In the genomic region with DNA sequence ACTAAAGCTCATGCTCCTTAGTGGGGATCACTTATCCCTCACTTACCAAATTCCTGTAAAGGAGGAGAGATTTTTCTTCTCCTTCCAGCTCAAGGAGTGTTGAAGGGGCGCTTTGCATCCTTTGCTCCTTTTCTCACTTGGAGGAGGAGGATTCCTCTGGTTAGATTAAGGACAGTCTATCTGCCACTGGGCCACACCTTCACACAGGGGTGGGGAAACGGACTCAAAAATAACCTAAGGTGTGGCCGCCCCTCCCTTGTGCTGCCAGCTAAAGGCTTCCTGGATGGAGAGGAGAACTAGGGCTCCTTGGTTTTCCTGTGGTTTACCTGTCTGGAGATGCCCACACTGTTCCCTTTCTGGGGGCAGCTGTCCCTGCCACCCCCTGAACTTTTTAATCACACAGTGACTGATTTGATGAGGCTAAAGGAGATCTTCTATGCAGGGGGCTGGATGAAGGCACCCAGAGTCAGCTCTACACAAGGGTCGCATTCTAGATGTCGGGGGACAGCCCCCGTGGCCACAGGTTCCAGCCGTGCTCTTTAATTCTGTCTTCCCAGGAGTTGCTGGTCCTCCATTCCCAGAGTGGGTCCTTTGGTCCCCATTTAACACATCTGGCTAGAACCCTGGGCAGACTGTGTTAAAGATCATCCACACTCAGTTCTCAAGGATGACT, we compare ENCODE assay signal across 8 cellular contexts. TPM values are rescaled to one million over a fixed set of nuclear protein-coding genes. Genes with fewer than 3 reads are reported as not detected.
DNase-seq lines count a peak whose midpoint lies in the region; ATAC-seq lines count a peak whose summit lies in the region.

No MANE protein-coding gene starts in this region.

- peaks cover 29 to 73% (median 46%) of the 10 kb centered on the region in 11 experiments for H3K36me3 ChIP-seq in BLaER1 treated with 17β-estradiol and CSF1 and Interleukin-3, amounts not matched to agents 10 nM and 100 nM

- peak overlapping the region; percentile 80 to 98 (median 85) for H3K4me2 ChIP-seq in BLaER1 treated with 17β-estradiol and CSF1 and Interleukin-3, amounts not matched to agents 10 nM and 100 nM

- H3K27me3 ChIP-seq in BLaER1 treated with 17β-estradiol and CSF1 and Interleukin-3, amounts not matched to agents 10 nM and 100 nM: no peaks in the 10 kb centered on the region

- H3K4me1 ChIP-seq in BLaER1 treated with 17β-estradiol and CSF1 and Interleukin-3, amounts not matched to agents 10 nM and 100 nM: peaks cover 55 to 70% (median 58%) of the 10 kb centered on the region in 10 experiments

- POLR2A ChIA-PET in activated naive CD8-positive, alpha-beta T cell treated with anti-CD3 and anti-CD28 coated beads, Interleukin-2, amount 10 ng/mL, durations not matched to agents 7 days and 5 days (lab: Charles Lee): interaction anchor here (1.4 to 4.7 kb wide), 5 partner anchors 13 to 161 kb away, joined by 4 to 97 read pairs (median 7); partner anchors contain the start of genes GLRX and RFESD
- POLR2A ChIA-PET in naive thymus-derived CD8-positive, alpha-beta T cell (lab: Charles Lee): interaction anchor here (0.8 to 9.2 kb wide), 13 partner anchors 8 to 176 kb away, joined by 3 to 190 read pairs (median 5); partner anchors contain the start of gene GLRX

- peak overlapping the region; percentile 78 for H3K4me3 Mint-ChIP-seq in activated naive CD8-positive, alpha-beta T cell treated with anti-CD3 and anti-CD28 coated beads, Interleukin-2, amount 10 ng/mL, durations not matched to agents 7 days and 5 days
- peak overlapping the region; percentile 33 to 87 (median 76) for H3K4me3 Mint-ChIP-seq in naive thymus-derived CD8-positive, alpha-beta T cell

- H4K20me1 ChIP-seq in BLaER1 treated with 17β-estradiol and CSF1 and Interleukin-3, amounts not matched to agents 10 nM and 100 nM: peaks cover 0 to 18% (median 12%) of the 10 kb centered on the region in 11 experiments; a peak in 9 of 22 replicates

- H3K36me3 Mint-ChIP-seq in activated naive CD8-positive, alpha-beta T cell treated with anti-CD3 and anti-CD28 coated beads, Interleukin-2, amount 10 ng/mL, durations not matched to agents 7 days and 5 days: peaks cover 19% of the 10 kb centered on the region
- H3K36me3 Mint-ChIP-seq in naive thymus-derived CD8-positive, alpha-beta T cell: peaks cover 1 to 17% (median 10%) of the 10 kb centered on the region in 3 donors

- peaks cover 51% of the 10 kb centered on the region for H3K4me1 Mint-ChIP-seq in activated naive CD8-positive, alpha-beta T cell treated with anti-CD3 and anti-CD28 coated beads, Interleukin-2, amount 10 ng/mL, durations not matched to agents 7 days and 5 days
- peaks cover 38 to 59% (median 57%) of the 10 kb centered on the region in 4 donors for H3K4me1 Mint-ChIP-seq in naive thymus-derived CD8-positive, alpha-beta T cell

- H3K27ac Mint-ChIP-seq in activated naive CD8-positive, alpha-beta T cell treated with anti-CD3 and anti-CD28 coated beads, Interleukin-2, amount 10 ng/mL, durations not matched to agents 7 days and 5 days: peak overlapping the region; percentile 92
- peak overlapping the region; percentile 85 to 97 (median 93) for H3K27ac Mint-ChIP-seq in naive thymus-derived CD8-positive, alpha-beta T cell

- ATAC-seq in GM21723 (IDR thresholded peaks at IDR 0.05; ENCODE audit: unreplicated experiment): peak; percentile 5
- ATAC-seq in activated naive CD8-positive, alpha-beta T cell treated with anti-CD3 and anti-CD28 coated beads, Interleukin-2, amount 10 ng/mL, durations not matched to agents 7 days and 5 days (ENCODE audit: low read depth): no peak
- ATAC-seq in naive thymus-derived CD8-positive, alpha-beta T cell: peak in 1 of 2 donors; percentile 4
- ATAC-seq in GM18868 (IDR thresholded peaks at IDR 0.05; ENCODE audit: unreplicated experiment): no peak

- H3K9me3 Mint-ChIP-seq in activated naive CD8-positive, alpha-beta T cell treated with anti-CD3 and anti-CD28 coated beads, Interleukin-2, amount 10 ng/mL, durations not matched to agents 7 days and 5 days: peaks cover 2% of the 10 kb centered on the region
- H3K9me3 Mint-ChIP-seq in naive thymus-derived CD8-positive, alpha-beta T cell: peaks cover 0 to 7% (median 0%) of the 10 kb centered on the region in 9 donors

- H3K9ac ChIP-seq in BLaER1 treated with 17β-estradiol and CSF1 and Interleukin-3, amounts not matched to agents 10 nM and 100 nM: peak overlapping the region in 10 of 11 experiments; percentile 32 to 70 (median 62); a peak in 18 of 22 replicates

- peak overlapping the region; percentile 6 to 60 (median 20); a peak in 13 of 20 replicates for H3K4me3 ChIP-seq in BLaER1 treated with 17β-estradiol and CSF1 and Interleukin-3, amounts not matched to agents 10 nM and 100 nM

- no peaks in the 10 kb centered on the region for H3K27me3 Mint-ChIP-seq in activated naive CD8-positive, alpha-beta T cell treated with anti-CD3 and anti-CD28 coated beads, Interleukin-2, amount 10 ng/mL, durations not matched to agents 7 days and 5 days
- H3K27me3 Mint-ChIP-seq in naive thymus-derived CD8-positive, alpha-beta T cell: no peaks in the 10 kb centered on the region

- H3K9me3 ChIP-seq in BLaER1 treated with 17β-estradiol and CSF1 and Interleukin-3, amounts not matched to agents 10 nM and 100 nM (replicated peaks in 1 of 11): peaks cover 0 to 13% (median 7%) of the 10 kb centered on the region in 11 experiments; a peak in 12 of 22 replicates

- no peak for DNase-seq in activated naive CD8-positive, alpha-beta T cell treated with anti-CD3 and anti-CD28 coated beads, Interleukin-2, amount 10 ng/mL, durations not matched to agents 7 days and 5 days
- DNase-seq in naive thymus-derived CD8-positive, alpha-beta T cell: no peak
- DNase-seq in activated effector memory CD4-positive, alpha-beta T cell treated with Interleukin-2 at 50 U/mL for 16 hours: no peak
- DNase-seq in GM03348 (ENCODE audit: low spot score) (no peak), 8988T (no peak)

- H3K27ac ChIP-seq in BLaER1 treated with 17β-estradiol and CSF1 and Interleukin-3, amounts not matched to agents 10 nM and 100 nM: peak overlapping the region; percentile 33 to 79 (median 70)

RNA-seq across cellular contexts. Expression of gene GLRX, which starts 14.4 kb away (rescaled TPM):
- total RNA-seq in activated naive CD8-positive, alpha-beta T cell treated with anti-CD3 and anti-CD28 coated beads, Interleukin-2, amount 10 ng/mL, durations not matched to agents 7 days and 5 days: 10 to 100 TPM; 70.6 to 72.9 TPM
- 100 to 1,000 TPM; 110 to 111 TPM for total RNA-seq in naive thymus-derived CD8-positive, alpha-beta T cell
- polyA plus RNA-seq in naive thymus-derived CD8-positive, alpha-beta T cell: 100 to 1,000 TPM; 133 to 232 (median 148) TPM
